Comparison of ENCODE assay signal across 19 cellular contexts in genomic region chr18:64710105-64710861, GRCh38.
A peak's percentile ranks its signal among the peaks of the same experiment; 100 is the strongest.
DNase-seq lines count a peak whose midpoint lies in the region; ATAC-seq and TF ChIP-seq lines count a peak whose summit lies in the region.
"Had no signal": no experiment of that assay in that cellular context is flagged by ENCODE, and none has a peak within 500 bp of the region (broad histone marks: within the 10 kb centered on the region; RNA-seq: fewer than 3 reads in every experiment).

No MANE protein-coding gene starts in this region.

- H3K4me1 ChIP-seq in psoas muscle: no peaks in the 10 kb centered on the region
- H3K4me1 ChIP-seq: HAP-1, SJSA1 had no signal

- peak overlapping the region; percentile 50 for H3K27ac Mint-ChIP-seq in neural crest cell (ENCODE audit: unreplicated experiment)

- H3K27me3 Mint-ChIP-seq in neural crest cell (ENCODE audit: low read depth): no peaks in the 10 kb centered on the region

- ATAC-seq in psoas muscle (no peak), HG03521 (IDR thresholded peaks at IDR 0.05; ENCODE audit: unreplicated experiment) (no peak)

- H3K36me3 ChIP-seq in psoas muscle (ENCODE audit: insufficient read depth in 1 of 2, low read depth in 1 of 2): no peaks in the 10 kb centered on the region
- H3K36me3 ChIP-seq: HAP-1, SJSA1 had no signal

- no peak for TF ChIP-seq CTCF in neural crest cell (conservative IDR thresholded peaks at IDR 0.05)
- no peak for TF ChIP-seq CTCF in psoas muscle (IDR thresholded peaks at IDR 0.05)

- H3K4me3 ChIP-seq in psoas muscle: no peak overlapping the region
- H3K4me3 ChIP-seq: HAP-1, SJSA1 had no signal

- H3K36me3 Mint-ChIP-seq in neural crest cell (ENCODE audit: low read depth): no peaks in the 10 kb centered on the region

- H3K9me3 Mint-ChIP-seq in neural crest cell: peaks cover 3% of the 10 kb centered on the region

- 79 to 84% (median 81%) methylated on average over 2 of the region's 2 CpGs for WGBS in psoas muscle, 3 donors

- H3K9me3 ChIP-seq in psoas muscle: no peaks in the 10 kb centered on the region
- H3K9me3 ChIP-seq: HAP-1, SJSA1 had no signal

- DNase-seq in A172 (ENCODE audit: low spot score): peak; percentile 8
- DNase-seq in HT1080 (ENCODE audit: low read depth): peak; percentile 32
- DNase-seq in astrocyte of the hippocampus (ENCODE audit: low read depth, low spot score): peak; percentile 2
- no peak for DNase-seq in neural crest cell (ENCODE audit: low read depth, low spot score)
- no peak for DNase-seq in psoas muscle
- DNase-seq in activated CD4-positive, CD25-positive, alpha-beta regulatory T cell (lab: John Stamatoyannopoulos, UW): no peak
- DNase-seq: ACHN, MM.1S, NCI-H1092, NCI-H1436 treated with DMSO at 0.1 percent for 48 hours, NCI-H2081, NCI-H2171 treated with DMSO at 0.1 percent for 48 hours, NCI-H82 had no signal

- H3K27ac ChIP-seq in psoas muscle: no peak overlapping the region
- H3K27ac ChIP-seq: C4-2B, HL-60, RWPE1, SJSA1 had no signal

- H3K4me3 Mint-ChIP-seq in neural crest cell: no peak overlapping the region

- no peaks in the 10 kb centered on the region for H3K27me3 ChIP-seq in psoas muscle (ENCODE audit: insufficient read depth in 3 of 3, low read length in 2 of 3)
- H3K27me3 ChIP-seq: SJSA1 had no signal

- intact Hi-C loops in psoas muscle (cut with DNase I): no loop called here

- H3K4me1 Mint-ChIP-seq in neural crest cell: no peaks in the 10 kb centered on the region

Comparison
In these comparisons a context has a peak if more than half of its experiments do, and no peak if none do; other contexts are left out.
1. DNase-seq: peak in A172 (single experiment), HT1080 (single experiment) and astrocyte of the hippocampus (single experiment); none in neural crest cell (single experiment), psoas muscle (0 of 2) and activated CD4-positive, CD25-positive, alpha-beta regulatory T cell (0 of 4).